ENCODE assay signal across 9 cellular contexts in the genomic region with DNA sequence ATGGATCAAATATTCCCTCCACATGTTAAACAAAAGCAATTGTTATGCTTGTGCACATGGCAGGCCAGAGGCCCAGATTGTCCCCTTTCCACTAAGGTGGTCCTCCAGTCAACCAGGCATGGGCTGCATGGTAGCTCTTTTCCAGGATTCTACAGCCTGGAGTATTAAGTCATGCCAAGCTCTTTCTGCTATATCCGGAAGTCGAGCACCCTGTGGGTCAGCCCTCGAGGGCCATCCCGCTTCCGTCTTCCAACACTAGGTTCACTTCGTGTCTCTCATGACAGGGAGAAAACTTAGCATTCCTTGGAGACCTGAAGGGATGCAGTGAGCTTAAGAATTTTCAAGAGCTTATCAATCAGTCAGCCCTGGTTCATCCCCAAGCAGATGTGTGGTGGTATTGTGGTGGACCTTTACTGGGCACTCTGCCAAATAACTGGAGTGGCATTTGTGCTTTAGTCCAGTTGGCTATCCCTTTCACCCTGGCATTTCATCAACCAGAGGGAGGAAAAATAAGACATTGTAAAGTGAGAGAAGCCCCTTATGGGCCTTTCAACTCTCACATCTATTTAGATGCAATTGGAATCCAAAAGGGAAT. TPM values are rescaled to one million over a fixed set of nuclear protein-coding genes. Genes with fewer than 3 reads are reported as not detected.
"Had no signal": no experiment of that assay in that cellular context is flagged by ENCODE, and none has a peak within 500 bp of the region (broad histone marks: within the 10 kb centered on the region; RNA-seq: fewer than 3 reads in every experiment).

No MANE protein-coding gene starts in this region.

RNA-seq across cellular contexts. Expression of gene TFPI, which starts 39.9 kb away (rescaled TPM):
- total RNA-seq: activated B cell treated with CpG ODN at 0.5 μM for 24 hours; activated CD4-positive, alpha-beta memory T cell treated with anti-CD3 and anti-CD28 coated beads for 36 hours; activated CD4-positive, alpha-beta memory T cell treated with anti-CD3 and anti-CD28 coated beads, Interleukin-2, amount 10 ng/mL, durations not matched to agents 7 days and 5 days; activated CD4-positive, alpha-beta T cell treated with anti-CD3 and anti-CD28 coated beads, Interleukin-2, amount 10 ng/mL, durations not matched to agents 7 days and 5 days; activated CD8-positive, alpha-beta memory T cell treated with anti-CD3 and anti-CD28 coated beads for 36 hours; activated CD8-positive, alpha-beta memory T cell treated with anti-CD3 and anti-CD28 coated beads, Interleukin-2, amount 10 ng/mL, durations not matched to agents 7 days and 5 days; activated CD8-positive, alpha-beta T cell treated with anti-CD3 and anti-CD28 coated beads for 36 hours; activated CD8-positive, alpha-beta T cell treated with anti-CD3 and anti-CD28 coated beads, Interleukin-2, amount 10 ng/mL, durations not matched to agents 7 days and 5 days; T-helper 1 cell treated with Interleukin-12 subunit alpha and Interleukin-12 subunit beta and Interleukin-4 antibody, amounts not matched to agents 30 ng/mL and 1 ng/mL, for 36 hours had no signal
